Comparison of ENCODE assay signal across 1 cellular context in the genomic region with DNA sequence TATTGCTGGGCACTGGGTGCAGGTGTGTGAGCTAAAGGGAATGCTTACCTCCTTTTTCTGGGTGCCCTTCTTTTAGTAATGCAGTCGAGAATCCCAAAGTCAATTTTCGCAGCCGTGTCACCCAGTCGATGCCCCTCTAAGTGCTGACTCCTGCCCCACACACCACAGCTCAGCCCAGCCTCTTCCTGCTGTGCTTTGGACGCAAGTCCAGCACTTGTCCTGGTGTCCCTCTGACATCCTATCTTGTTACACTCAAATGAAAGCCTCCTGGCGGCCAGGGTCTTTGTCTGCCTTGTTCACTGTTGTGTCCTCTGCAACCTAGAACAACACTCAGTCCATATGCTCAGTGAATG.
TF ChIP-seq lines count a peak whose summit lies in the region.

No MANE protein-coding gene starts in this region.

TF ChIP-seq in GM12878, 131 proteins besides CTCF, POLR2A, EP300 and RAD21:
- TF ChIP-seq BCL11A (IDR thresholded peaks at IDR 0.05; ENCODE audit: low read depth, low read length) (no peak), NRF1 (conservative IDR thresholded peaks at IDR 0.05; ENCODE audit: low read depth, low read length) (no peak), NFYA (IDR thresholded peaks at IDR 0.05; ENCODE audit: borderline replicate concordance, low read depth, low read length) (no peak), ZBTB33 (IDR thresholded peaks at IDR 0.05) (no peak), RCOR1 (conservative IDR thresholded peaks at IDR 0.05; ENCODE audit: low read depth, low read length) (no peak), PML (IDR thresholded peaks at IDR 0.05; ENCODE audit: low read length) (no peak), SMARCA5 (IDR thresholded peaks at IDR 0.05) (no peak)
- TF ChIP-seq, protein P1, sequence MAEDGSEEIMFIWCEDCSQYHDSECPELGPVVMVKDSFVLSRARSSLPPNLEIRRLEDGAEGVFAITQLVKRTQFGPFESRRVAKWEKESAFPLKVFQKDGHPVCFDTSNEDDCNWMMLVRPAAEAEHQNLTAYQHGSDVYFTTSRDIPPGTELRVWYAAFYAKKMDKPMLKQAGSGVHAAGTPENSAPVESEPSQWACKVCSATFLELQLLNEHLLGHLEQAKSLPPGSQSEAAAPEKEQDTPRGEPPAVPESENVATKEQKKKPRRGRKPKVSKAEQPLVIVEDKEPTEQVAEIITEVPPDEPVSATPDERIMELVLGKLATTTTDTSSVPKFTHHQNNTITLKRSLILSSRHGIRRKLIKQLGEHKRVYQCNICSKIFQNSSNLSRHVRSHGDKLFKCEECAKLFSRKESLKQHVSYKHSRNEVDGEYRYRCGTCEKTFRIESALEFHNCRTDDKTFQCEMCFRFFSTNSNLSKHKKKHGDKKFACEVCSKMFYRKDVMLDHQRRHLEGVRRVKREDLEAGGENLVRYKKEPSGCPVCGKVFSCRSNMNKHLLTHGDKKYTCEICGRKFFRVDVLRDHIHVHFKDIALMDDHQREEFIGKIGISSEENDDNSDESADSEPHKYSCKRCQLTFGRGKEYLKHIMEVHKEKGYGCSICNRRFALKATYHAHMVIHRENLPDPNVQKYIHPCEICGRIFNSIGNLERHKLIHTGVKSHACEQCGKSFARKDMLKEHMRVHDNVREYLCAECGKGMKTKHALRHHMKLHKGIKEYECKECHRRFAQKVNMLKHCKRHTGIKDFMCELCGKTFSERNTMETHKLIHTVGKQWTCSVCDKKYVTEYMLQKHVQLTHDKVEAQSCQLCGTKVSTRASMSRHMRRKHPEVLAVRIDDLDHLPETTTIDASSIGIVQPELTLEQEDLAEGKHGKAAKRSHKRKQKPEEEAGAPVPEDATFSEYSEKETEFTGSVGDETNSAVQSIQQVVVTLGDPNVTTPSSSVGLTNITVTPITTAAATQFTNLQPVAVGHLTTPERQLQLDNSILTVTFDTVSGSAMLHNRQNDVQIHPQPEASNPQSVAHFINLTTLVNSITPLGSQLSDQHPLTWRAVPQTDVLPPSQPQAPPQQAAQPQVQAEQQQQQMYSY (CRISPR knock-in tag; IDR thresholded peaks at IDR 0.05) = no peak
